14 cellular contexts compared by ENCODE assay signal in the genomic region with DNA sequence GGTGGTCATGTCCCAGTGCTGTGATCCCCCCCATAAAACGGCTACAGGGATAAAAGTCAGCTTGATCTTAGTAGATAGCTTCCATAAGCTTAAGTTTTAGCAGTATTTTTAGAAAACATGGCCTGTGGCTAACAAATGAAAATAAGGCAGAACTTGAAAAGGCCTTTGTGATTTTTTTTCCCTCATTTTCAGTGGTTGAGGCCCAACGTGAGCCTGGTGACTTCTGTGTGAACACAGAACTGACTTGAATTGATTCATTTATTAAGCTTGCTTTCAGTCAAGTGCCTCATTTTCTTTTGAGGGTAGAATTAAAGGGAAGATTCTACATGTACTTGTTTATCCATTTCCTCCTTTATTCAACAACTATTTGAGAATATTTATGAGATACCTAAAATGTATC. TPM values are rescaled to one million over a fixed set of nuclear protein-coding genes. Genes with fewer than 3 reads are reported as not detected.
DNase-seq lines count a peak whose midpoint lies in the region; ATAC-seq and TF ChIP-seq lines count a peak whose summit lies in the region.
"Had no signal": no experiment of that assay in that cellular context is flagged by ENCODE, and none has a peak within 500 bp of the region (broad histone marks: within the 10 kb centered on the region; RNA-seq: fewer than 3 reads in every experiment).

No MANE protein-coding gene starts in this region.

- no peak for DNase-seq in CD8-positive, alpha-beta memory T cell
- DNase-seq in Panc1 (ENCODE audit: low read depth, low spot score) (no peak), retina (peak; percentile 32), GM10248 (ENCODE audit: extremely low spot score) (no peak)
- no peak for DNase-seq in activated CD4-positive, CD25-positive, alpha-beta regulatory T cell (lab: John Stamatoyannopoulos, UW)
- no peak for DNase-seq in activated CD4-positive, alpha-beta T cell treated with anti-CD3 and anti-CD28 coated beads for 4 hours
- DNase-seq: cortex of kidney, mammary epithelial cell, NCI-H1417 treated with DMSO at 0.1 percent for 48 hours, NCI-H446, ovary had no signal

- H3K4me3 ChIP-seq in CD8-positive, alpha-beta memory T cell (ENCODE audit: low read length), result no peak overlapping the region
- no peak overlapping the region for H3K4me3 ChIP-seq in Panc1 (ENCODE audit: low read depth in 2 of 2, low read length in 2 of 2)
- H3K4me3 ChIP-seq in gastroesophageal sphincter, result no peak overlapping the region
- H3K4me3 ChIP-seq: ovary had no signal

- no peak for ATAC-seq in Panc1
- ATAC-seq in gastroesophageal sphincter, result no peak
- ATAC-seq in GM21825 (IDR thresholded peaks at IDR 0.05; ENCODE audit: unreplicated experiment), result no peak

- in situ Hi-C loops in Panc1 (cut with HindIII; ENCODE audit: low pct_unique_long_range_greater_than_20kb, low sequenced_read_pairs), result no loop called here

- no TSS peak for BruUV-seq in Panc1 (replicated peaks; lab: Mats Ljungman, UMichigan)

- H3K36me3 ChIP-seq in CD8-positive, alpha-beta memory T cell (ENCODE audit: insufficient read depth, low read length), result peaks cover 48% of the 10 kb centered on the region
- H3K36me3 ChIP-seq in Panc1 (ENCODE audit: control insufficient read depth, insufficient read depth, low read length) (peaks cover 76% of the 10 kb centered on the region), gastroesophageal sphincter (peaks cover 0 to 48% of the 10 kb centered on the region in 2 donors)
- H3K36me3 ChIP-seq: ovary had no signal

- POLR2A ChIA-PET in CD8-positive, alpha-beta memory T cell (lab: Charles Lee), result no interaction called here
- POLR2A ChIA-PET in Panc1 (lab: Charles Lee), result interaction anchor here (0.6 kb wide), 1 partner anchor 17 kb away, joined by 3 read pairs; no protein-coding TSS in a partner anchor
- POLR2A ChIA-PET in GM10248 (lab: Yijun Ruan, JAX), result no interaction called here

- peak overlapping the region in 2 of 7 donors; percentile 13 to 42 for H3K4me3 Mint-ChIP-seq in CD8-positive, alpha-beta memory T cell
- H3K4me3 Mint-ChIP-seq: activated T-helper 1 cell treated with anti-CD3 and anti-CD28 coated beads, Interleukin-12 subunit alpha, Interleukin-12 subunit beta, Interleukin-2, Interleukin-4 antibody, amounts not matched to agents 30 ng/mL and 10 ng/mL and 1 ng/mL, durations not matched to agents 14 hours and 24 hours and 36 hours had no signal

- H3K9me3 Mint-ChIP-seq in CD8-positive, alpha-beta memory T cell, result no peaks in the 10 kb centered on the region
- H3K9me3 Mint-ChIP-seq: activated T-helper 1 cell treated with anti-CD3 and anti-CD28 coated beads, Interleukin-12 subunit alpha, Interleukin-12 subunit beta, Interleukin-2, Interleukin-4 antibody, amounts not matched to agents 30 ng/mL and 10 ng/mL and 1 ng/mL, durations not matched to agents 14 hours and 24 hours and 36 hours had no signal

- no peaks in the 10 kb centered on the region for H3K9me3 ChIP-seq in CD8-positive, alpha-beta memory T cell (ENCODE audit: low read length)
- no peaks in the 10 kb centered on the region for H3K9me3 ChIP-seq in Panc1 (ENCODE audit: control insufficient read depth, insufficient read depth, low read depth, low read length)
- H3K9me3 ChIP-seq in gastroesophageal sphincter, result no peaks in the 10 kb centered on the region
- H3K9me3 ChIP-seq: ovary had no signal

- H3K36me3 Mint-ChIP-seq in CD8-positive, alpha-beta memory T cell, result peaks cover 38 to 92% (median 52%) of the 10 kb centered on the region in 3 donors

- no peak for TF ChIP-seq EP300 in gastroesophageal sphincter (IDR thresholded peaks at IDR 0.05)

- no peak overlapping the region for H3K27ac ChIP-seq in CD8-positive, alpha-beta memory T cell (ENCODE audit: low read depth, low read length)
- H3K27ac ChIP-seq in Panc1 (ENCODE audit: low read length) (peak overlapping the region; percentile 92), gastroesophageal sphincter (peak overlapping the region in 3 of 4 donors; percentile 4 to 37 (median 35))
- H3K27ac ChIP-seq: ovary had no signal

- WGBS in gastroesophageal sphincter (ENCODE audit: low coverage in 1 of 2), 2 donors, result 51 to 71% methylated on average over 2 of the region's 2 CpGs

- peak overlapping the region; percentile 68 to 94 (median 80) for H3K27ac Mint-ChIP-seq in CD8-positive, alpha-beta memory T cell

- TF ChIP-seq POLR2A in gastroesophageal sphincter (IDR thresholded peaks at IDR 0.05), result no peak

- no peak for TF ChIP-seq CTCF in Panc1 (IDR thresholded peaks at IDR 0.05)
- TF ChIP-seq CTCF in gastroesophageal sphincter (IDR thresholded peaks at IDR 0.05), result no peak
- TF ChIP-seq CTCF in GM10248 (IDR thresholded peaks at IDR 0.05; ENCODE audit: control extremely low read depth, extremely low read depth, low read depth, missing control alignments), result no peak

- intact Hi-C loops in Panc1 (cut with micrococcal nuclease; ENCODE audit: unreplicated experiment), result no loop called here

- CTCF ChIA-PET in CD8-positive, alpha-beta memory T cell (lab: Charles Lee), result interaction anchor here (1.1 to 13.3 kb wide), 5 partner anchors 12 to 122 kb away, joined by 3 to 111 read pairs (median 3); no protein-coding TSS in a partner anchor
- CTCF ChIA-PET in Panc1 (lab: Charles Lee), result interaction anchor here (0.6 kb wide), 1 partner anchor 1010 kb away, joined by 4 read pairs; no protein-coding TSS in a partner anchor
- CTCF ChIA-PET in GM10248 (lab: Yijun Ruan, JAX), result interaction anchor here (0.8 to 11.6 kb wide), 6 partner anchors 10 to 54 kb away, joined by 3 to 102 read pairs (median 4); no protein-coding TSS in a partner anchor

- no peaks in the 10 kb centered on the region for H3K27me3 Mint-ChIP-seq in CD8-positive, alpha-beta memory T cell

- peaks cover 80 to 95% (median 90%) of the 10 kb centered on the region in 3 donors for H3K4me1 Mint-ChIP-seq in CD8-positive, alpha-beta memory T cell

- no peaks in the 10 kb centered on the region for H3K27me3 ChIP-seq in CD8-positive, alpha-beta memory T cell (ENCODE audit: insufficient read depth, low read length, poor library complexity, severe bottlenecking)
- no peaks in the 10 kb centered on the region for H3K27me3 ChIP-seq in Panc1 (ENCODE audit: control insufficient read depth, insufficient read depth, low read length)
- no peaks in the 10 kb centered on the region for H3K27me3 ChIP-seq in gastroesophageal sphincter
- H3K27me3 ChIP-seq: ovary had no signal

- H3K4me1 ChIP-seq in CD8-positive, alpha-beta memory T cell (ENCODE audit: insufficient read depth, low read length), result peaks cover 75% of the 10 kb centered on the region
- H3K4me1 ChIP-seq in Panc1 (ENCODE audit: control insufficient read depth, insufficient read depth, low read length), result peaks cover 95% of the 10 kb centered on the region
- H3K4me1 ChIP-seq in gastroesophageal sphincter, result peaks cover 9 to 68% (median 15%) of the 10 kb centered on the region in 3 donors

RNA-seq across cellular contexts. Expression of a gene that starts 44.6 kb away (rescaled TPM):
- total RNA-seq in CD8-positive, alpha-beta memory T cell, result 100 to 1,000 TPM; 510 to 534 TPM
- polyA plus RNA-seq in CD8-positive, alpha-beta memory T cell, result 338 TPM
- total RNA-seq in Panc1 (2021; ENCODE audit: unreplicated experiment) (1,819 TPM), gastroesophageal sphincter (100 to 1,000 TPM; 211 to 319 (median 266) TPM)
- polyA plus RNA-seq in Panc1 (2012; ENCODE audit: insufficient read length), result 1,270 TPM
